ENCODE assay signal across 8 cellular contexts in the genomic region with DNA sequence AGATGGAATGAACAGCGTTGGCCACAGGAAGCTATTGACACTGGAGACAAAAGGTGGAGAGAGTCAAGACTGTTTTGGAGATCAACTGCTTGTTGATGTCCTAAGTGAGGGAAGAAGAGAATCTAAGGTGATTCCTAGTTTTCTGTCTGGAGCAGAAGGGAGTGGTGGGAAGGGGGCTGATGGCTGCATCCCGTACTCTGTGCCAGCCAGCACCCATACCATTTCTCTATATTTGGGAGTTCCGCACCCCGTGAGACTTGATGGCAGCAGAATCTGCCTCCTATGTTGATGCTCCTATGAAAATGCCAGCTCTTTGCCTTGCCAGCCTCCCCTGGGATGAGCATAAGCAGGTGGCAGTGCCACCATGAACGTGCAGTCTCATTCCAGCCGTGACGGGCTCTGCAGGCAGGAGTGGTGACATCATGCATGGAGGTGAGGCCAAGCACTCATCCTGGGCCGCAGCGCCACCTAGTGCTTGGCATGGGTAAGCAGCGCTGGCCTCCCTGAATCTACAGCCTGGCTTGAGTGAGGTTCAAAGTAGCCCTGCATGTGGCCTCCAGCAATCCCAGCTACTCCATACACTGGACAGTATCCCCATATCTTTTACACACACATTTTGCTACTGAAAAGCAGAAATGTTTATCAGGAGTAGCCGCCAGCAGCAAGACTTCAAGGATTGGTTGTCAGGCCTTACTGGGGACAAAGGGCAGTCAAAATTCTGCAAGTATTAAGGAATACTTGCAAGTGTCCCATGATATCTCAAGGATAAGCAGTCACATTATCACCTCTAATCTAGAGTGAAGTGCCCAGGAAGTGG. TPM values are rescaled to one million over a fixed set of nuclear protein-coding genes. Genes with fewer than 3 reads are reported as not detected.
DNase-seq lines count a peak whose midpoint lies in the region; ATAC-seq, FAIRE-seq and TF ChIP-seq lines count a peak whose summit lies in the region.

No MANE protein-coding gene starts in this region.

- no peaks in the 10 kb centered on the region for H3K36me3 Mint-ChIP-seq in neural crest cell (ENCODE audit: low read depth)

- H3K4me3 Mint-ChIP-seq in neural crest cell: no peak overlapping the region
- peak overlapping the region in 1 of 2 donors; percentile 63 for H3K4me3 Mint-ChIP-seq in stimulated activated naive CD8-positive, alpha-beta T cell treated with anti-CD3 and anti-CD28 coated beads, Interleukin-15, amount 100 ng/mL, for 72 hours

- no peak for FAIRE-seq in RCC 7860 (lab: Jason Lieb, UNC)

- TF ChIP-seq CTCF in fibroblast of pulmonary artery (IDR thresholded peaks at IDR 0.05; ENCODE audit: low read length, missing control alignments): peak; percentile 98
- peak; percentile 92 for TF ChIP-seq CTCF in neural crest cell (conservative IDR thresholded peaks at IDR 0.05)

- peaks cover 12% of the 10 kb centered on the region for H3K27me3 Mint-ChIP-seq in neural crest cell (ENCODE audit: low read depth)
- peaks cover 35% of the 10 kb centered on the region for H3K27me3 Mint-ChIP-seq in stimulated activated naive CD8-positive, alpha-beta T cell treated with anti-CD3 and anti-CD28 coated beads, Interleukin-15, amount 100 ng/mL, for 72 hours

- peak overlapping the region; percentile 63 for H3K27ac Mint-ChIP-seq in neural crest cell (ENCODE audit: unreplicated experiment)
- peak overlapping the region in 1 of 2 donors; percentile 17 for H3K27ac Mint-ChIP-seq in stimulated activated naive CD8-positive, alpha-beta T cell treated with anti-CD3 and anti-CD28 coated beads, Interleukin-15, amount 100 ng/mL, for 72 hours

- ATAC-seq in GM21786 (IDR thresholded peaks at IDR 0.05; ENCODE audit: unreplicated experiment): peak; percentile 95
- peak; percentile 94 for ATAC-seq in stimulated activated naive CD8-positive, alpha-beta T cell treated with anti-CD3 and anti-CD28 coated beads, Interleukin-15, amount 100 ng/mL, for 72 hours

- DNase-seq in DMS79 (lab: John Stamatoyannopoulos, UW) (peak; percentile 82), LHCN-M2 (ENCODE audit: low read depth) (peak; percentile 84), RCC 7860 (ENCODE audit: low spot score) (peak; percentile 83), activated T-helper 1 cell treated with Interleukin-2 at 50 U/mL for 16 hours (ENCODE audit: low read depth) (peak; percentile 53), fibroblast of pulmonary artery (ENCODE audit: low read depth) (peak; percentile 87), neural crest cell (ENCODE audit: low read depth, low spot score) (peak; percentile 89)
- DNase-seq in stimulated activated naive CD8-positive, alpha-beta T cell treated with anti-CD3 and anti-CD28 coated beads, Interleukin-15, amount 100 ng/mL, for 72 hours: peak; percentile 76 to 82

- no peaks in the 10 kb centered on the region for H3K9me3 Mint-ChIP-seq in neural crest cell
- H3K9me3 Mint-ChIP-seq in stimulated activated naive CD8-positive, alpha-beta T cell treated with anti-CD3 and anti-CD28 coated beads, Interleukin-15, amount 100 ng/mL, for 72 hours: no peaks in the 10 kb centered on the region

- no peak overlapping the region for H3K4me3 ChIP-seq in fibroblast of pulmonary artery (replicated peaks; ENCODE audit: low read depth, low read length)

- H3K4me1 Mint-ChIP-seq in neural crest cell: peaks cover 10% of the 10 kb centered on the region
- peaks cover 23% of the 10 kb centered on the region for H3K4me1 Mint-ChIP-seq in stimulated activated naive CD8-positive, alpha-beta T cell treated with anti-CD3 and anti-CD28 coated beads, Interleukin-15, amount 100 ng/mL, for 72 hours

RNA-seq across cellular contexts. Expression of a gene that starts 43.0 kb away (rescaled TPM):
- total RNA-seq in LHCN-M2 (2014; rRNA removed) (2.2 and 3.1 TPM in 2 replicates), neural crest cell (21.4 and 22.5 TPM in 2 replicates)
- 21.8 TPM for polyA plus RNA-seq in LHCN-M2 (2012)
